Comparison of ENCODE assay signal across 8 cellular contexts in genomic region chr2:9631976-9632700, GRCh38. TPM values are rescaled to one million over a fixed set of nuclear protein-coding genes. Genes with fewer than 3 reads are reported as not detected.
DNase-seq lines count a peak whose midpoint lies in the region; ATAC-seq and TF ChIP-seq lines count a peak whose summit lies in the region.

No MANE protein-coding gene starts in this region.

- TF ChIP-seq CTCF in activated B cell treated with CpG ODN at 0.5 μM for 24 hours (IDR thresholded peaks at IDR 0.05), result no peak

- peak overlapping the region; percentile 50 for H3K4me3 Mint-ChIP-seq in activated B cell treated with CpG ODN at 0.5 μM for 24 hours

- POLR2A ChIA-PET in activated B cell treated with CpG ODN at 0.5 μM for 24 hours (lab: Charles Lee), result interaction anchor here (3.1 kb wide), 1 partner anchor 77 kb away, joined by 74 read pairs; the partner anchor contains the start of gene ADAM17

- intact Hi-C loops in activated B cell treated with CpG ODN at 0.5 μM for 24 hours (cut with micrococcal nuclease), result loop anchor here (1.0 to 5.0 kb wide), 10 partner anchors 24 to 1113 kb away; partner anchors contain the start of genes ADAM17, CPSF3, IAH1 and ITGB1BP1
- intact Hi-C loops in left ventricle myocardium superior (cut with micrococcal nuclease), result loop anchor here (10.0 kb wide), 1 partner anchor 133 kb away; no protein-coding TSS in a partner anchor

- CTCF ChIA-PET in activated B cell treated with CpG ODN at 0.5 μM for 24 hours (lab: Charles Lee), result no interaction called here

- peak overlapping the region; percentile 41 for H3K27ac Mint-ChIP-seq in activated B cell treated with CpG ODN at 0.5 μM for 24 hours

- no peaks in the 10 kb centered on the region for H3K27me3 Mint-ChIP-seq in activated B cell treated with CpG ODN at 0.5 μM for 24 hours

- DNase-seq in NCI-H345 (lab: John Stamatoyannopoulos, UW) (peak; percentile 27), NCI-H345 treated with DMSO at 0.1 percent for 48 hours (lab: John Stamatoyannopoulos, UW; ENCODE audit: unreplicated experiment) (no peak), activated B cell treated with CpG ODN at 0.5 μM for 24 hours (no peak), left ventricle myocardium superior (peak; percentile 45), retina (peak; percentile 58)

- H3K36me3 Mint-ChIP-seq in activated B cell treated with CpG ODN at 0.5 μM for 24 hours (ENCODE audit: low read depth), result peaks cover 29% of the 10 kb centered on the region

- no peaks in the 10 kb centered on the region for H3K9me3 Mint-ChIP-seq in activated B cell treated with CpG ODN at 0.5 μM for 24 hours

- peaks cover 39% of the 10 kb centered on the region for H3K4me1 Mint-ChIP-seq in activated B cell treated with CpG ODN at 0.5 μM for 24 hours

- ATAC-seq in activated B cell treated with CpG ODN at 0.5 μM for 24 hours (ENCODE audit: low read depth) (no peak), left ventricle myocardium superior (peak; percentile 43), HG02571 (IDR thresholded peaks at IDR 0.05; ENCODE audit: unreplicated experiment) (no peak), GM18861 (IDR thresholded peaks at IDR 0.05; ENCODE audit: unreplicated experiment) (no peak)
- ATAC-seq in activated CD4-positive, CD25-positive, alpha-beta regulatory T cell treated with anti-CD3 and anti-CD28 coated beads, Interleukin-2, amount 50 U/mL, for 24 hours, result no peak

RNA-seq across cellular contexts. Expression of gene YWHAQ, which starts 1.3 kb away (rescaled TPM):
- total RNA-seq in activated B cell treated with CpG ODN at 0.5 μM for 24 hours (164 and 166 TPM in 2 replicates), left ventricle myocardium superior (119 TPM)

Comparison
In these comparisons a context has a peak if more than half of its experiments do, and no peak if none do; other contexts are left out.
1. DNase-seq: peak in NCI-H345 (single experiment), left ventricle myocardium superior (single experiment) and retina (single experiment); none in NCI-H345 treated with DMSO at 0.1 percent for 48 hours (single experiment) and activated B cell treated with CpG ODN at 0.5 μM for 24 hours (single experiment).